ENCODE assay signal across 1 cellular context in the genomic region with DNA sequence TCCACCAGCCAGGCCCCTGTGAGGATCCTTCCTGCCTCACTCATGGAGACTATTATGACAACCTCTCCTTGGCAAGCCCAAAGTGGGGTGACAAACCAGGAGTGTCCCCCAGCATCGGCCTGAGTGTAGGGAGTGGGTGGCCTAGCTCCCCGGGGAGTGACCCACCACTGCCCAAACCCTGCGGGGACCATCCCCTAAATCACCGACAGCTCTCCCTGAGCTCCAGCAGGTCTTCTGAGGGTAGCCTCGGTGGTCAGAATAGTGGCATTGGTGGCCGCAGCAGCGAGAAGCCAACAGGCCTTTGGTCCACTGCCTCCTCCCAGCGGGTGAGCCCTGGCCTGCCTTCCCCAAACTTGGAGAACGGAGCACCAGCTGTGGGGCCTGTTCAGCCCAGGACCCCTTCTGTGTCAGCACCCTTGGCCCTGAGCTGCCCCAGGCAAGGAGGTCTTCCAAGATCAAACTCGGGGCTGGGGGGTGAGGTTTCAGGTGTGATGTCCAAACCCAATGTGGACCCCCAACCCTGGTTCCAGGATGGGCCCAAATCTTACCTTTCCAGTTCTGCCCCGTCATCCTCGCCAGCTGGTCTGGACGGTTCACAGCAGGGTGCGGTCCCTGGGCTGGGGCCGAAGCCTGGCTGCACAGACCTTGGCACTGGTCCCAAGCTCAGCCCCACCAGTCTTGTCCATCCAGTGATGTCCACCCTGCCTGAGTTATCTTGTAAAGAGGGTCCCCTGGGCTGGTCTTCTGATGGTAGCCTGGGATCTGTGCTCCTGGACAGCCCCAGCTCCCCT.
TF ChIP-seq lines count a peak whose summit lies in the region.

No MANE protein-coding gene starts in this region.

TF ChIP-seq in H1, 55 proteins besides CTCF, POLR2A, EP300 and RAD21 (continued from another document):
- TF ChIP-seq RNF2 (IDR thresholded peaks at IDR 0.05; ENCODE audit: borderline replicate concordance, low read depth, low read length, missing control alignments, poor library complexity, severe bottlenecking) (no peak), YY1 (IDR thresholded peaks at IDR 0.05; ENCODE audit: low read depth, low read length) (no peak), BACH1 (IDR thresholded peaks at IDR 0.05; ENCODE audit: low read length) (no peak), NANOG (IDR thresholded peaks at IDR 0.05; ENCODE audit: insufficient read depth, low read depth, low read length, poor library complexity, severe bottlenecking) (no peak), CREB1 (IDR thresholded peaks at IDR 0.05) (no peak), CBX8 (IDR thresholded peaks at IDR 0.05; ENCODE audit: borderline replicate concordance, low read depth, low read length) (no peak), FOSL1 (IDR thresholded peaks at IDR 0.05; ENCODE audit: insufficient read depth, low read depth, low read length) (no peak), KDM1A (IDR thresholded peaks at IDR 0.05; ENCODE audit: borderline replicate concordance, low read length) (no peak), SIX5 (IDR thresholded peaks at IDR 0.05; ENCODE audit: low read depth, low read length) (no peak), NRF1 (IDR thresholded peaks at IDR 0.05; ENCODE audit: low read depth, low read length) (no peak), HDAC2 (IDR thresholded peaks at IDR 0.05; ENCODE audit: borderline replicate concordance in 1 of 2, low read depth in 2 of 2, low read length in 2 of 2) (no peak), CBX5 (IDR thresholded peaks at IDR 0.05; ENCODE audit: low read depth, low read length) (no peak), SP2 (IDR thresholded peaks at IDR 0.05; ENCODE audit: low read length) (no peak)
TF ChIP-seq in H1: peak in this region for 0.
